Comparison of ENCODE assay signal across 1 cellular context in the genomic region with DNA sequence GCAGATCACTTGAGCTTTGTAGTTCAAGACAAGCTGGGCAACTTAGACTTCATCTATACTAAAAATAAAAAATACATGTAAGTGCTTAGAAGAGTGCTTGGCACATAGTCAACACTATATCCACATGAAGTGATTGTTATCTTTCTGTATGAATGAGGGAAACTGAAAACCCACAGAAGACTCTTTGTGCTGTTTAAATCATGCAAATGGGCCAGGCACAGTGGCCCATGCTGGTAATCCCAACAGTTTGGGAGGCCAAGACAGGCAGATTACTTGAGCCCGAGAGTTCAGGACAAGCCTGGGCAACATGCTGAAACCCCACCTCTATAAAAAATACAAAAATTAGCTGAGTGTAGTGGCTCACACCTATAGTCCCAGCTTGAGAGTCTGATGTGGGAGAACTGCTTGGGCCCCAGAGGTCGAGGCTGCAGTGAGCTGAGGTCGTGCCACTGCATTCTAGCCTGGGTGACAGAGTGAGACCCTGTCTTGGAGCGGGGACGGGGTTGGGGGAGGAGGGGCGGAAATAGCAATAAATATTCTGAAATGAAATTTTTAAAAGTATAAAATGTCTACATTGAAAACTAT.
TF ChIP-seq lines count a peak whose summit lies in the region.

No MANE protein-coding gene starts in this region.

TF ChIP-seq in GM23338, 12 proteins besides CTCF, POLR2A, EP300 and RAD21:
- TF ChIP-seq EZH2phosphoT487 (IDR thresholded peaks at IDR 0.05; ENCODE audit: unreplicated experiment), result no peak
- TF ChIP-seq NANOG (IDR thresholded peaks at IDR 0.05; ENCODE audit: borderline replicate concordance), result no peak
- no peak for TF ChIP-seq STAT1 (IDR thresholded peaks at IDR 0.05; ENCODE audit: unreplicated experiment)
- TF ChIP-seq, protein P1, sequence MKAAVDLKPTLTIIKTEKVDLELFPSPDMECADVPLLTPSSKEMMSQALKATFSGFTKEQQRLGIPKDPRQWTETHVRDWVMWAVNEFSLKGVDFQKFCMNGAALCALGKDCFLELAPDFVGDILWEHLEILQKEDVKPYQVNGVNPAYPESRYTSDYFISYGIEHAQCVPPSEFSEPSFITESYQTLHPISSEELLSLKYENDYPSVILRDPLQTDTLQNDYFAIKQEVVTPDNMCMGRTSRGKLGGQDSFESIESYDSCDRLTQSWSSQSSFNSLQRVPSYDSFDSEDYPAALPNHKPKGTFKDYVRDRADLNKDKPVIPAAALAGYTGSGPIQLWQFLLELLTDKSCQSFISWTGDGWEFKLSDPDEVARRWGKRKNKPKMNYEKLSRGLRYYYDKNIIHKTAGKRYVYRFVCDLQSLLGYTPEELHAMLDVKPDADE (IDR thresholded peaks at IDR 0.05), result no peak
- no peak for TF ChIP-seq POLR2AphosphoS5 (IDR thresholded peaks at IDR 0.05; ENCODE audit: low read depth)
- no peak for TF ChIP-seq EZH2 (IDR thresholded peaks at IDR 0.05; ENCODE audit: low read depth, unreplicated experiment)
- TF ChIP-seq ZNF114 (CRISPR knock-in tag; IDR thresholded peaks at IDR 0.05), result no peak
- TF ChIP-seq CREB1 (CRISPR knock-in tag; IDR thresholded peaks at IDR 0.05; ENCODE audit: low read depth), result no peak
